In genomic region chr4:86035688-86036087, GRCh38 we compare ENCODE assay signal across 17 cellular contexts.
DNase-seq lines count a peak whose midpoint lies in the region; ATAC-seq, FAIRE-seq and TF ChIP-seq lines count a peak whose summit lies in the region.
"Had no signal": no experiment of that assay in that cellular context is flagged by ENCODE, and none has a peak within 500 bp of the region (broad histone marks: within the 10 kb centered on the region; RNA-seq: fewer than 3 reads in every experiment).

No MANE protein-coding gene starts in this region.

- no peak overlapping the region for H2BK12ac ChIP-seq in trophoblast cell (ENCODE audit: low read length)

- H4K12ac ChIP-seq in trophoblast cell (ENCODE audit: low read depth, low read length) = no peak overlapping the region

- no peak for FAIRE-seq in endothelial cell of umbilical vein (lab: Jason Lieb, UNC)
- no peak for FAIRE-seq in frontal cortex (lab: Jason Lieb, UNC)

- no peak overlapping the region for H2BK120ac ChIP-seq in trophoblast cell (ENCODE audit: insufficient read depth, low read length, poor library complexity)

- H3K4me2 ChIP-seq in PC-3 (ENCODE audit: low read length) (peak overlapping the region; percentile 60), endothelial cell of umbilical vein (ENCODE audit: insufficient read depth, low read length) (peak overlapping the region; percentile 89), trophoblast cell (ENCODE audit: low read length) (no peak overlapping the region)

- H3K9ac ChIP-seq in PC-3 (ENCODE audit: low read length) (no peak overlapping the region), endothelial cell of umbilical vein (replicated peaks; ENCODE audit: extremely low read depth, insufficient read depth, low read length) (no peak overlapping the region), trophoblast cell (ENCODE audit: low read length) (no peak overlapping the region)

- no peak for TF ChIP-seq CTCF in PC-3 (conservative IDR thresholded peaks at IDR 0.05; ENCODE audit: low read depth, low read length)
- TF ChIP-seq CTCF in endothelial cell of umbilical vein (IDR thresholded peaks at IDR 0.05; ENCODE audit: extremely low read depth in 1 of 2, insufficient read depth in 1 of 2, low read depth in 1 of 2, low read length in 2 of 2) = no peak

- H3K18ac ChIP-seq in trophoblast cell (ENCODE audit: low read length) = no peak overlapping the region

- POLR2A ChIA-PET in PC-3 (lab: Charles Lee; ENCODE audit: unreplicated experiment) (interaction anchor here (0.6 kb wide), 1 partner anchor 564 kb away, joined by 6 read pairs; no protein-coding TSS in a partner anchor), endothelial cell of umbilical vein (lab: Charles Lee) (no interaction called here)

- H4K20me1 ChIP-seq in PC-3 (ENCODE audit: low read length) (no peaks in the 10 kb centered on the region), endothelial cell of umbilical vein (replicated peaks; ENCODE audit: control insufficient read depth, extremely low read depth, insufficient read depth, low read length) (no peaks in the 10 kb centered on the region)

- no peaks in the 10 kb centered on the region for H3K9me3 ChIP-seq in PC-3 (ENCODE audit: low read length)
- H3K9me3 ChIP-seq in endothelial cell of umbilical vein (replicated peaks; ENCODE audit: control insufficient read depth, insufficient read depth, low read length) = no peaks in the 10 kb centered on the region
- no peaks in the 10 kb centered on the region for H3K9me3 ChIP-seq in trophoblast cell (ENCODE audit: insufficient read depth, low read depth, low read length)
- H3K9me3 ChIP-seq: MG63 had no signal

- peaks cover 9% of the 10 kb centered on the region for H3K79me1 ChIP-seq in trophoblast cell (ENCODE audit: low read length)

- H3K9me1 ChIP-seq in endothelial cell of umbilical vein (replicated peaks; ENCODE audit: control insufficient read depth, extremely low read depth, insufficient read depth, low read length) = no peaks in the 10 kb centered on the region

- WGBS in trophoblast cell (ENCODE audit: extremely low coverage, insufficient coverage, insufficient read length) = no CpG with 5 or more reads among the region's 1 CpG

- H2AFZ ChIP-seq in PC-3 (ENCODE audit: low read length) (no peak overlapping the region), endothelial cell of umbilical vein (ENCODE audit: low read depth, low read length) (peak overlapping the region; percentile 19), trophoblast cell (ENCODE audit: insufficient read depth, low read length, poor library complexity) (no peak overlapping the region)

- dilution Hi-C loops in endothelial cell of umbilical vein (cut with MboI; ENCODE audit: extremely low pct_ligation_motif_present, low sequenced_read_pairs) = no loop called here

- H3K27me3 ChIP-seq in PC-3 (ENCODE audit: low read length) = no peaks in the 10 kb centered on the region
- no peaks in the 10 kb centered on the region for H3K27me3 ChIP-seq in endothelial cell of umbilical vein (ENCODE audit: control insufficient read depth in 2 of 2, insufficient read depth in 2 of 2, low read length in 2 of 2)
- no peaks in the 10 kb centered on the region for H3K27me3 ChIP-seq in trophoblast cell (ENCODE audit: insufficient read depth, low read length)
- H3K27me3 ChIP-seq: MG63 had no signal

- no peak overlapping the region for H4K8ac ChIP-seq in trophoblast cell (ENCODE audit: low read depth, low read length)

- DNase-seq in DMS53 (lab: John Stamatoyannopoulos, UW) (peak; percentile 12), DMS53 treated with DMSO at 0.1 percent for 48 hours (lab: John Stamatoyannopoulos, UW; ENCODE audit: unreplicated experiment) (no peak), PC-3 (peak; percentile 72), endothelial cell of umbilical vein (ENCODE audit: low read depth, low spot score) (no peak), trophoblast cell (peak; percentile 20 to 74), frontal cortex (ENCODE audit: low spot score in 2 of 2) (no peak), NCI-H2107 (lab: John Stamatoyannopoulos, UW) (no peak)
- DNase-seq: DMS79, MG63, NCI-H1092 treated with DMSO at 0.1 percent for 48 hours, NCI-H1694, NCI-H446, NCI-H774, SIG-M5 had no signal

- H3K14ac ChIP-seq in trophoblast cell (ENCODE audit: low read length) = no peak overlapping the region

- H3K4me1 ChIP-seq in PC-3 (ENCODE audit: insufficient read depth, low read length) (peaks cover 50% of the 10 kb centered on the region), endothelial cell of umbilical vein (ENCODE audit: control insufficient read depth, extremely low read depth, insufficient read depth, low read length) (peaks cover 47% of the 10 kb centered on the region), trophoblast cell (ENCODE audit: control insufficient read depth in 1 of 2, insufficient read depth in 2 of 2, low read length in 2 of 2) (peaks cover 7 to 9% of the 10 kb centered on the region in 2 experiments)

- CTCF ChIA-PET in PC-3 (lab: Charles Lee) (interaction anchor here (1.0 kb wide), 1 partner anchor 239 kb away, joined by 3 read pairs; no protein-coding TSS in a partner anchor), endothelial cell of umbilical vein (lab: Charles Lee) (interaction anchor here (0.7 to 4.1 kb wide), 7 partner anchors 10 to 288 kb away, joined by 3 to 19 read pairs (median 4); no protein-coding TSS in a partner anchor)

- no peaks in the 10 kb centered on the region for H3K9me2 ChIP-seq in PC-3 (replicated peaks; ENCODE audit: low read length)

- no peak overlapping the region for H2BK5ac ChIP-seq in trophoblast cell (ENCODE audit: low read depth, low read length, poor library complexity)

- H3K36me3 ChIP-seq in PC-3 (ENCODE audit: low read depth, low read length) (no peaks in the 10 kb centered on the region), endothelial cell of umbilical vein (ENCODE audit: control insufficient read depth in 2 of 2, extremely low read depth in 1 of 2, insufficient read depth in 2 of 2, low read length in 2 of 2) (no peaks in the 10 kb centered on the region), trophoblast cell (ENCODE audit: control insufficient read depth in 1 of 2, insufficient read depth in 2 of 2, low read length in 2 of 2) (no peaks in the 10 kb centered on the region)
- H3K36me3 ChIP-seq: MG63 had no signal

- no peak for TF ChIP-seq POLR2A in endothelial cell of umbilical vein (IDR thresholded peaks at IDR 0.05; ENCODE audit: low read depth, low read length)

- no peak overlapping the region for H3K23ac ChIP-seq in trophoblast cell (ENCODE audit: low read length)

- no TSS peak for BruUV-seq in PC-3 (replicated peaks; lab: Mats Ljungman, UMichigan)
- no TSS peak for BruUV-seq in endothelial cell of umbilical vein (replicated peaks; lab: Mats Ljungman, UMichigan)

- intact Hi-C loops in PC-3 (cut with micrococcal nuclease) (no loop called here), endothelial cell of umbilical vein (cut with micrococcal nuclease) (loop anchor here (1.0 to 2.0 kb wide), 2 partner anchors 67 to 273 kb away; no protein-coding TSS in a partner anchor)

- H3F3A ChIP-seq in PC-3 (ENCODE audit: low read length, unreplicated experiment) = no peaks in the 10 kb centered on the region

- ATAC-seq in PC-3 (peak; percentile 69), HG03378 (IDR thresholded peaks at IDR 0.05; ENCODE audit: unreplicated experiment) (no peak)

- no peak overlapping the region for H4K91ac ChIP-seq in trophoblast cell (ENCODE audit: low read depth, low read length)

- H3K27ac ChIP-seq in PC-3 (ENCODE audit: low read length) = peak overlapping the region; percentile 51
- peak overlapping the region; percentile 96 for H3K27ac ChIP-seq in endothelial cell of umbilical vein (ENCODE audit: insufficient read depth, low read depth, low read length)
- no peak overlapping the region for H3K27ac ChIP-seq in trophoblast cell (ENCODE audit: low read depth, low read length)
- H3K27ac ChIP-seq: 22Rv1, HL-60 had no signal

- H3K4ac ChIP-seq in trophoblast cell (ENCODE audit: low read depth, low read length) = no peak overlapping the region

- no peak overlapping the region for H2AK5ac ChIP-seq in trophoblast cell (ENCODE audit: low read length)

- H3K79me2 ChIP-seq in PC-3 (ENCODE audit: low read length) = no peaks in the 10 kb centered on the region
- no peaks in the 10 kb centered on the region for H3K79me2 ChIP-seq in endothelial cell of umbilical vein (ENCODE audit: control insufficient read depth, insufficient read depth, low read length)
- no peaks in the 10 kb centered on the region for H3K79me2 ChIP-seq in trophoblast cell (ENCODE audit: control insufficient read depth, insufficient read depth, low read length, poor library complexity)

- H3K4me3 ChIP-seq in PC-3 (ENCODE audit: low read length) (no peak overlapping the region), endothelial cell of umbilical vein (replicated peaks in 1 of 3; ENCODE audit: insufficient read depth in 1 of 3, low read depth in 1 of 3, low read length in 3 of 3) (no peak overlapping the region), trophoblast cell (ENCODE audit: low read depth, low read length) (no peak overlapping the region)
- H3K4me3 ChIP-seq: MG63 had no signal

TF ChIP-seq in endothelial cell of umbilical vein, 7 proteins besides CTCF, POLR2A, EP300 and RAD21:
- TF ChIP-seq GATA2 (IDR thresholded peaks at IDR 0.05; ENCODE audit: insufficient read depth, insufficient read length, low read depth, low read length) = no peak
- TF ChIP-seq JUN (IDR thresholded peaks at IDR 0.05; ENCODE audit: borderline replicate concordance, insufficient read depth, insufficient read length, low read depth) = peak; percentile 13
- TF ChIP-seq, protein P1, sequence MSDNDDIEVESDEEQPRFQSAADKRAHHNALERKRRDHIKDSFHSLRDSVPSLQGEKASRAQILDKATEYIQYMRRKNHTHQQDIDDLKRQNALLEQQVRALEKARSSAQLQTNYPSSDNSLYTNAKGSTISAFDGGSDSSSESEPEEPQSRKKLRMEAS (IDR thresholded peaks at IDR 0.05; ENCODE audit: insufficient read depth, insufficient read length) = no peak

Comparison
In these comparisons a context has a peak if more than half of its experiments do, and no peak if none do; other contexts are left out.
1. DNase-seq: peak in DMS53 (single experiment), PC-3 (single experiment) and trophoblast cell (2 of 2); none in DMS53 treated with DMSO at 0.1 percent for 48 hours (single experiment), endothelial cell of umbilical vein (single experiment), frontal cortex (0 of 2) and NCI-H2107 (single experiment).